ENCODE assay signal across 8 cellular contexts in the genomic region with DNA sequence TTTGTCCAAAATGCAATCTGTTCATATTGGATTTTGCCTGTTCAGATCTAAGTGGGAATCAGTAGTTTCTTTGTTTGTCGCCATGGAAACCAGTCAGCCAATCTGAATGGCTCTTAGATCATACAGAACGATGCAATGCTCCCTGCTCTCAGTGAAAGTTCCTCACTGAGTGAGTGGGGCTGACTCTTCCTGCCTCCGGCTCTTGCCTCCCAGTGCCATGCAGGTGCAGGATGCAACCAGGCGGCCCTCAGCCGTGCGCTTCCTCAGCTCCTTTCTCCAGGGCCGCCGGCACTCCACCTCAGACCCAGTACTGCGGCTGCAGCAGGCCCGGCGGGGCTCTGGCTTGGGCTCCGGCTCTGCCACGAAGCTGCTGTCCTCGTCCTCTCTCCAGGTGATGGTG. TPM values are rescaled to one million over a fixed set of nuclear protein-coding genes. Genes with fewer than 3 reads are reported as not detected.
DNase-seq lines count a peak whose midpoint lies in the region; ATAC-seq and TF ChIP-seq lines count a peak whose summit lies in the region.

A gene with protein sequence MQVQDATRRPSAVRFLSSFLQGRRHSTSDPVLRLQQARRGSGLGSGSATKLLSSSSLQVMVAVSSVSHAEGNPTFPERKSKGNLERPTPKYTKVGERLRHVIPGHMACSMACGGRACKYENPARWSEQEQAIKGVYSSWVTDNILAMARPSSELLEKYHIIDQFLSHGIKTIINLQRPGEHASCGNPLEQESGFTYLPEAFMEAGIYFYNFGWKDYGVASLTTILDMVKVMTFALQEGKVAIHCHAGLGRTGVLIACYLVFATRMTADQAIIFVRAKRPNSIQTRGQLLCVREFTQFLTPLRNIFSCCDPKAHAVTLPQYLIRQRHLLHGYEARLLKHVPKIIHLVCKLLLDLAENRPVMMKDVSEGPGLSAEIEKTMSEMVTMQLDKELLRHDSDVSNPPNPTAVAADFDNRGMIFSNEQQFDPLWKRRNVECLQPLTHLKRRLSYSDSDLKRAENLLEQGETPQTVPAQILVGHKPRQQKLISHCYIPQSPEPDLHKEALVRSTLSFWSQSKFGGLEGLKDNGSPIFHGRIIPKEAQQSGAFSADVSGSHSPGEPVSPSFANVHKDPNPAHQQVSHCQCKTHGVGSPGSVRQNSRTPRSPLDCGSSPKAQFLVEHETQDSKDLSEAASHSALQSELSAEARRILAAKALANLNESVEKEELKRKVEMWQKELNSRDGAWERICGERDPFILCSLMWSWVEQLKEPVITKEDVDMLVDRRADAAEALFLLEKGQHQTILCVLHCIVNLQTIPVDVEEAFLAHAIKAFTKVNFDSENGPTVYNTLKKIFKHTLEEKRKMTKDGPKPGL (plus strand): TSS at position 151 of the 400 bp plus-strand sequence. CDS start 67 bp downstream, at position 218.

- POLR2A ChIA-PET in activated CD4-positive, alpha-beta memory T cell treated with anti-CD3 and anti-CD28 coated beads, Interleukin-2, amount 10 ng/mL, durations not matched to agents 7 days and 5 days (lab: Charles Lee) = no interaction called here

- ATAC-seq in HG03439 (IDR thresholded peaks at IDR 0.05; ENCODE audit: unreplicated experiment) = no peak
- ATAC-seq in GM18502 (IDR thresholded peaks at IDR 0.05; ENCODE audit: poor library complexity, unreplicated experiment) = no peak

- no peaks in the 10 kb centered on the region for H3K9me3 Mint-ChIP-seq in activated CD4-positive, alpha-beta memory T cell treated with anti-CD3 and anti-CD28 coated beads, Interleukin-2, amount 10 ng/mL, durations not matched to agents 7 days and 5 days

- H3K27ac ChIP-seq in HUES48 (ENCODE audit: low read depth, low read length) = peak within 1 kb of the TSS; percentile 86

- H3K36me3 ChIP-seq in HUES48 (ENCODE audit: control insufficient read depth, insufficient read depth, low read length) (no peaks in the 10 kb centered on the region), kidney epithelial cell (ENCODE audit: control insufficient read depth, insufficient read depth, low read length) (no peaks in the 10 kb centered on the region)

- no peaks in the 10 kb centered on the region for H3K36me3 Mint-ChIP-seq in activated CD4-positive, alpha-beta memory T cell treated with anti-CD3 and anti-CD28 coated beads, Interleukin-2, amount 10 ng/mL, durations not matched to agents 7 days and 5 days (ENCODE audit: low read depth)

- peaks cover 16% of the 10 kb centered on the region for H3K4me1 Mint-ChIP-seq in activated CD4-positive, alpha-beta memory T cell treated with anti-CD3 and anti-CD28 coated beads, Interleukin-2, amount 10 ng/mL, durations not matched to agents 7 days and 5 days

- no peak within 1 kb of the TSS for H3K27ac Mint-ChIP-seq in activated CD4-positive, alpha-beta memory T cell treated with anti-CD3 and anti-CD28 coated beads, Interleukin-2, amount 10 ng/mL, durations not matched to agents 7 days and 5 days

- H3K4me1 ChIP-seq in HUES48 (ENCODE audit: control insufficient read depth, insufficient read depth, low read length) = peaks cover 13% of the 10 kb centered on the region

- peak within 1 kb of the TSS; percentile 33; the same call in 1 of the 2 replicates for H3K4me3 ChIP-seq in HUES48 (ENCODE audit: low read depth, low read length)
- no peak within 1 kb of the TSS for H3K4me3 ChIP-seq in kidney epithelial cell (ENCODE audit: low read depth, low read length)

- no peak for TF ChIP-seq CTCF in kidney epithelial cell (IDR thresholded peaks at IDR 0.05; ENCODE audit: insufficient read depth, low read length, poor library complexity, severe bottlenecking)

- no peaks in the 10 kb centered on the region for H3K27me3 Mint-ChIP-seq in activated CD4-positive, alpha-beta memory T cell treated with anti-CD3 and anti-CD28 coated beads, Interleukin-2, amount 10 ng/mL, durations not matched to agents 7 days and 5 days

- CTCF ChIA-PET in activated CD4-positive, alpha-beta memory T cell treated with anti-CD3 and anti-CD28 coated beads, Interleukin-2, amount 10 ng/mL, durations not matched to agents 7 days and 5 days (lab: Charles Lee) = no interaction called here

- H3K4me3 Mint-ChIP-seq in activated CD4-positive, alpha-beta memory T cell treated with anti-CD3 and anti-CD28 coated beads, Interleukin-2, amount 10 ng/mL, durations not matched to agents 7 days and 5 days = no peak within 1 kb of the TSS

- DNase-seq in A172 (ENCODE audit: low spot score) (peak; percentile 32), cerebellar cortex (ENCODE audit: low spot score) (peak; percentile 41), kidney epithelial cell (ENCODE audit: low read depth) (peak; percentile 32)
- DNase-seq in activated CD4-positive, alpha-beta memory T cell treated with anti-CD3 and anti-CD28 coated beads, Interleukin-2, amount 10 ng/mL, durations not matched to agents 7 days and 5 days = no peak
- no peak for DNase-seq in stimulated activated CD4-positive, alpha-beta T cell treated with anti-CD3 and anti-CD28 coated beads, Interleukin-4, amount 100 ng/mL, for 24 hours

- no peak within 1 kb of the TSS for H3K9ac ChIP-seq in HUES48 (ENCODE audit: low read depth, low read length)

- no peaks in the 10 kb centered on the region for H3K9me3 ChIP-seq in HUES48 (ENCODE audit: control insufficient read depth, insufficient read depth, low read length)

- H3K27me3 ChIP-seq in HUES48 (ENCODE audit: control insufficient read depth, insufficient read depth, low read length) (no peaks in the 10 kb centered on the region), kidney epithelial cell (ENCODE audit: control insufficient read depth, insufficient read depth, low read length) (no peaks in the 10 kb centered on the region)

RNA-seq across cellular contexts. Expression of the gene that starts here (rescaled TPM):
- total RNA-seq in A172 (2014; rRNA removed; shearing (Covaris generic)) = 11.5 and 12.4 TPM in 2 replicates
- 8.8 and 8.9 TPM in 2 replicates for total RNA-seq in kidney epithelial cell
- total RNA-seq in activated CD4-positive, alpha-beta memory T cell treated with anti-CD3 and anti-CD28 coated beads, Interleukin-2, amount 10 ng/mL, durations not matched to agents 7 days and 5 days = 1 to 10 TPM; 3.9 TPM

Comparison
In these comparisons a context has a peak if more than half of its experiments do, and no peak if none do; other contexts are left out.
1. DNase-seq: peak in A172 (single experiment), cerebellar cortex (single experiment) and kidney epithelial cell (single experiment); none in activated CD4-positive, alpha-beta memory T cell treated with anti-CD3 and anti-CD28 coated beads, Interleukin-2, amount 10 ng/mL, durations not matched to agents 7 days and 5 days (single experiment) and stimulated activated CD4-positive, alpha-beta T cell treated with anti-CD3 and anti-CD28 coated beads, Interleukin-4, amount 100 ng/mL, for 24 hours (single experiment).